In the genomic region with DNA sequence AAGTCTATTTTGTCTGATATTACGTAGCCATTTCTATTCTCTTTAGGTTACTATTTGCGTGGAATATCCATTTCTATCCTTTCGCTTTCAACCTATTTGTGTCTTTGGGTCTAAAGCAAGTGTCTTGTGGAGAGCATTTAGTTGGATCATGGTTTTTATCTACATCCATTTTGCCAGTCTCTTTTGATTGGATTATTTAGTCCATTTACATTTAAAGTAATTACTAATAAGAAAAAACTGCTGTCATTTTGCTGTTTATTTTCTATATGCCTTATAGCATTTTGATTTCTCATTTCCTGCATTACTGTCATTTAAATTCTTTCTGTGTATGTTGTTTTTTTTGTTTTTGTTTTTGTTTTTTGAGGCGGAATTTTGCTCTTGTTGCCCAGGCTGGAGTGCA, we compare ENCODE assay signal across 35 cellular contexts. TPM values are rescaled to one million over a fixed set of nuclear protein-coding genes. Genes with fewer than 3 reads are reported as not detected.
DNase-seq lines count a peak whose midpoint lies in the region; ATAC-seq, FAIRE-seq and TF ChIP-seq lines count a peak whose summit lies in the region.
"Had no signal": no experiment of that assay in that cellular context is flagged by ENCODE, and none has a peak within 500 bp of the region (broad histone marks: within the 10 kb centered on the region; RNA-seq: fewer than 3 reads in every experiment).

No MANE protein-coding gene starts in this region.

- no peak overlapping the region for H3K14ac ChIP-seq in trophoblast cell (ENCODE audit: low read length)

- H3K4me3 ChIP-seq in K562 = no peak overlapping the region
- H3K4me3 ChIP-seq in keratinocyte (ENCODE audit: control insufficient read depth in 2 of 3, extremely low read depth in 1 of 3, insufficient read depth in 2 of 3, low read depth in 1 of 3, low read length in 3 of 3) = no peak overlapping the region
- no peak overlapping the region for H3K4me3 ChIP-seq in trophoblast cell (ENCODE audit: low read depth, low read length)
- H3K4me3 ChIP-seq: A549; BLaER1; BLaER1 treated with 17β-estradiol and CSF1 and Interleukin-3, amounts not matched to agents 10 nM and 100 nM had no signal

- intact Hi-C loops in K562 (cut with micrococcal nuclease) = no loop called here

- no peak overlapping the region for H3K4ac ChIP-seq in trophoblast cell (ENCODE audit: low read depth, low read length)

- no peak overlapping the region for H2AK5ac ChIP-seq in trophoblast cell (ENCODE audit: low read length)

- no peak for ATAC-seq in K562
- ATAC-seq in effector memory CD8-positive, alpha-beta T cell (replicated peaks) = no peak
- ATAC-seq: A549; CD8-positive, alpha-beta T cell had no signal

- H3K27ac ChIP-seq in K562 (ENCODE audit: extremely low read depth, low read depth, low read length) (no peak overlapping the region), keratinocyte (ENCODE audit: control insufficient read depth, insufficient read depth, low read length) (no peak overlapping the region), trophoblast cell (ENCODE audit: low read depth, low read length) (no peak overlapping the region)
- H3K27ac ChIP-seq: 22Rv1; A549; BLaER1; BLaER1 treated with 17β-estradiol and CSF1 and Interleukin-3, amounts not matched to agents 10 nM and 100 nM; C4-2B had no signal

- no peak overlapping the region for H2BK5ac ChIP-seq in trophoblast cell (ENCODE audit: low read depth, low read length, poor library complexity)

- H4K91ac ChIP-seq in trophoblast cell (ENCODE audit: low read depth, low read length) = no peak overlapping the region

- H3K79me2 ChIP-seq in K562 (ENCODE audit: control insufficient read depth, insufficient read depth, low read length) = no peaks in the 10 kb centered on the region
- H3K79me2 ChIP-seq in keratinocyte (ENCODE audit: control insufficient read depth, insufficient read depth, low read length) = no peaks in the 10 kb centered on the region
- H3K79me2 ChIP-seq in trophoblast cell (ENCODE audit: control insufficient read depth, insufficient read depth, low read length, poor library complexity) = no peaks in the 10 kb centered on the region

- no TSS peak for BruUV-seq in K562 (replicated peaks; lab: Mats Ljungman, UMichigan)

- no peak overlapping the region for H3K27ac Mint-ChIP-seq in effector memory CD8-positive, alpha-beta T cell
- H3K27ac Mint-ChIP-seq: B cell; CD14-positive monocyte; CD4-positive, alpha-beta T cell; CD4-positive, CD25-positive, alpha-beta regulatory T cell; CD8-positive, alpha-beta memory T cell; CD8-positive, alpha-beta T cell had no signal

- DNase-seq in H54 (ENCODE audit: insufficient read length, low spot score) (no peak), K562 (ENCODE audit: extremely low read depth in 1 of 4, low spot score in 3 of 4) (no peak), keratinocyte (ENCODE audit: low read depth, low spot score) (no peak), trophoblast cell (no peak), Kasumi-1 (lab: John Stamatoyannopoulos, UW) (no peak)
- DNase-seq in effector memory CD8-positive, alpha-beta T cell = no peak
- DNase-seq: 8988T; ACHN; AML-193; BE2C; C1 segment of cervical spinal cord; Caco-2; Calu3; CD4-positive, alpha-beta memory T cell; CD4-positive, alpha-beta T cell; CD4-positive, CD25-positive, alpha-beta regulatory T cell; CD8-positive, alpha-beta memory T cell; CD8-positive, alpha-beta T cell; COR-L47; DMS 273 treated with DMSO at 0.1 percent for 48 hours; DMS153; DMS53; DMS79; DMS79 treated with DMSO at 0.1 percent for 48 hours; DND-41; EL had no signal

- no peak overlapping the region for H4K12ac ChIP-seq in trophoblast cell (ENCODE audit: low read depth, low read length)

- H3K27me3 ChIP-seq in K562 (ENCODE audit: control insufficient read depth in 2 of 2, insufficient read depth in 2 of 2, low read length in 2 of 2) (no peaks in the 10 kb centered on the region), keratinocyte (ENCODE audit: control insufficient read depth, extremely low read depth, insufficient read depth, low read length) (no peaks in the 10 kb centered on the region), trophoblast cell (ENCODE audit: insufficient read depth, low read length) (no peaks in the 10 kb centered on the region)
- H3K27me3 ChIP-seq: BLaER1; BLaER1 treated with 17β-estradiol and CSF1 and Interleukin-3, amounts not matched to agents 10 nM and 100 nM had no signal

- H3K18ac ChIP-seq in trophoblast cell (ENCODE audit: low read length) = no peak overlapping the region

- WGBS in K562 (ENCODE audit: insufficient coverage, low coverage, missing lambda C conversion rate) = 53% methylated on average over 4 of the region's 4 CpGs
- WGBS in trophoblast cell (ENCODE audit: extremely low coverage, insufficient coverage, insufficient read length) = no CpG with 5 or more reads among the region's 4 CpGs

- no peaks in the 10 kb centered on the region for H3K79me1 ChIP-seq in trophoblast cell (ENCODE audit: low read length)

- H3K23ac ChIP-seq in trophoblast cell (ENCODE audit: low read length) = no peak overlapping the region

- FAIRE-seq in H54 (lab: Jason Lieb, UNC) = peak; percentile 70
- no peak for FAIRE-seq in K562 (lab: Jason Lieb, UNC)
- FAIRE-seq in keratinocyte (lab: Jason Lieb, UNC) = peak; percentile 68
- FAIRE-seq: A204.1, A549, D721Med had no signal

- no peak overlapping the region for H2BK120ac ChIP-seq in trophoblast cell (ENCODE audit: insufficient read depth, low read length, poor library complexity)

- no peaks in the 10 kb centered on the region for H3K4me1 Mint-ChIP-seq in effector memory CD8-positive, alpha-beta T cell (ENCODE audit: low read depth in 2 of 2)
- H3K4me1 Mint-ChIP-seq: B cell; CD14-positive monocyte; CD4-positive, alpha-beta memory T cell; CD4-positive, CD25-positive, alpha-beta regulatory T cell; CD8-positive, alpha-beta memory T cell had no signal

- TF ChIP-seq POLR2A in H54 (IDR thresholded peaks at IDR 0.05; ENCODE audit: low read depth, low read length) = no peak
- no peak for TF ChIP-seq POLR2A in K562 (conservative IDR thresholded peaks at IDR 0.05)

- POLR2A ChIA-PET in K562 (lab: Yijun Ruan, JAX) = no interaction called here

- H4K8ac ChIP-seq in trophoblast cell (ENCODE audit: low read depth, low read length) = no peak overlapping the region

- no peaks in the 10 kb centered on the region for H3K9me3 ChIP-seq in K562 (replicated peaks; ENCODE audit: control insufficient read depth, insufficient read depth, low read depth, low read length)
- H3K9me3 ChIP-seq in keratinocyte (ENCODE audit: control insufficient read depth, low read depth, low read length) = no peaks in the 10 kb centered on the region
- H3K9me3 ChIP-seq in trophoblast cell (ENCODE audit: insufficient read depth, low read depth, low read length) = no peaks in the 10 kb centered on the region
- H3K9me3 ChIP-seq: A549, BE2C, BLaER1, Caco-2 had no signal

- no peak overlapping the region for H2BK12ac ChIP-seq in trophoblast cell (ENCODE audit: low read length)

- no peaks in the 10 kb centered on the region for H3K9me3 Mint-ChIP-seq in effector memory CD8-positive, alpha-beta T cell

- H3K4me2 ChIP-seq in K562 (ENCODE audit: insufficient read depth, low read length) (no peak overlapping the region), keratinocyte (ENCODE audit: control insufficient read depth, extremely low read depth, insufficient read depth, low read depth, low read length) (no peak overlapping the region), trophoblast cell (ENCODE audit: low read length) (no peak overlapping the region)
- H3K4me2 ChIP-seq: A549; BLaER1; BLaER1 treated with 17β-estradiol and CSF1 and Interleukin-3, amounts not matched to agents 10 nM and 100 nM had no signal

- no peak for TF ChIP-seq EP300 in K562 (IDR thresholded peaks at IDR 0.05; ENCODE audit: low read length)

- H3K4me3 Mint-ChIP-seq in effector memory CD8-positive, alpha-beta T cell = no peak overlapping the region
- H3K4me3 Mint-ChIP-seq: B cell; CD14-positive monocyte; CD4-positive, alpha-beta T cell; CD4-positive, CD25-positive, alpha-beta regulatory T cell; CD8-positive, alpha-beta memory T cell; CD8-positive, alpha-beta T cell had no signal

- H3K9ac ChIP-seq in K562 (ENCODE audit: insufficient read depth in 1 of 2, low read depth in 2 of 2, low read length in 2 of 2) (no peak overlapping the region), keratinocyte (ENCODE audit: control insufficient read depth, extremely low read depth, insufficient read depth, low read length) (no peak overlapping the region), trophoblast cell (ENCODE audit: low read length) (no peak overlapping the region)
- H3K9ac ChIP-seq: BLaER1; BLaER1 treated with 17β-estradiol and CSF1 and Interleukin-3, amounts not matched to agents 10 nM and 100 nM had no signal

- H3K4me1 ChIP-seq in K562 (replicated peaks in 1 of 2; ENCODE audit: control insufficient read depth in 2 of 2, insufficient read depth in 2 of 2, low read length in 2 of 2) (peaks cover 0 to 4% of the 10 kb centered on the region in 2 experiments; a peak in 3 of 5 replicates), keratinocyte (ENCODE audit: control insufficient read depth, extremely low read depth, insufficient read depth, low read length) (no peaks in the 10 kb centered on the region), trophoblast cell (ENCODE audit: control insufficient read depth in 1 of 2, insufficient read depth in 2 of 2, low read length in 2 of 2) (no peaks in the 10 kb centered on the region)
- H3K4me1 ChIP-seq: A549; BE2C; BLaER1; BLaER1 treated with 17β-estradiol and CSF1 and Interleukin-3, amounts not matched to agents 10 nM and 100 nM; Caco-2 had no signal

- H3K27me3 Mint-ChIP-seq in effector memory CD8-positive, alpha-beta T cell = no peaks in the 10 kb centered on the region
- H3K27me3 Mint-ChIP-seq: B cell; CD4-positive, alpha-beta T cell had no signal

- TF ChIP-seq RAD21 in K562 (CRISPR knock-in tag; conservative IDR thresholded peaks at IDR 0.05 in 1 of 2, IDR thresholded peaks at IDR 0.05 in 1 of 2) = no peak

- in situ Hi-C loops in K562 (cut with MboI) = no loop called here

- H4K20me1 ChIP-seq in K562 (replicated peaks; ENCODE audit: control insufficient read depth, insufficient read depth, low read length) = no peaks in the 10 kb centered on the region
- H4K20me1 ChIP-seq in keratinocyte (ENCODE audit: control insufficient read depth, extremely low read depth, insufficient read depth, low read length) = no peaks in the 10 kb centered on the region
- H4K20me1 ChIP-seq: BLaER1; BLaER1 treated with 17β-estradiol and CSF1 and Interleukin-3, amounts not matched to agents 10 nM and 100 nM had no signal

- CTCF ChIA-PET in K562 (lab: Yijun Ruan, JAX; ENCODE audit: low intra/inter-chr PET ratio) = no interaction called here

- dilution Hi-C loops in keratinocyte (cut with MboI; ENCODE audit: extremely low pct_ligation_motif_present, low sequenced_read_pairs) = no loop called here

- no peaks in the 10 kb centered on the region for H3K36me3 ChIP-seq in K562 (ENCODE audit: control insufficient read depth, insufficient read depth, low read length)
- H3K36me3 ChIP-seq in keratinocyte (ENCODE audit: control insufficient read depth in 2 of 2, extremely low read depth in 1 of 2, insufficient read depth in 2 of 2, low read length in 2 of 2) = no peaks in the 10 kb centered on the region
- no peaks in the 10 kb centered on the region for H3K36me3 ChIP-seq in trophoblast cell (ENCODE audit: control insufficient read depth in 1 of 2, insufficient read depth in 2 of 2, low read length in 2 of 2)
- H3K36me3 ChIP-seq: BE2C had no signal

- no peak for TF ChIP-seq CTCF in K562 (IDR thresholded peaks at IDR 0.05 in 2 of 3, conservative IDR thresholded peaks at IDR 0.05 in 1 of 3; ENCODE audit: insufficient read depth in 2 of 3, low read depth in 1 of 3, low read length in 3 of 3)
- TF ChIP-seq CTCF in keratinocyte (optimal IDR thresholded peaks at IDR 0.05 in 1 of 3, IDR thresholded peaks at IDR 0.05 in 1 of 3, conservative IDR thresholded peaks at IDR 0.05 in 1 of 3; ENCODE audit: extremely low read depth in 1 of 3, insufficient read depth in 2 of 3, low read length in 3 of 3) = no peak

- no peaks in the 10 kb centered on the region for H3K9me1 ChIP-seq in K562 (ENCODE audit: control insufficient read depth, insufficient read depth, low read length)
- H3K9me1 ChIP-seq in keratinocyte (ENCODE audit: control insufficient read depth, extremely low read depth, insufficient read depth, low read length) = no peaks in the 10 kb centered on the region

- no peak overlapping the region for H2AFZ ChIP-seq in K562 (ENCODE audit: low read depth, low read length)
- no peak overlapping the region for H2AFZ ChIP-seq in keratinocyte (ENCODE audit: control insufficient read depth, low read length)
- H2AFZ ChIP-seq in trophoblast cell (ENCODE audit: insufficient read depth, low read length, poor library complexity) = no peak overlapping the region

- peaks cover 12% of the 10 kb centered on the region for H3K36me3 Mint-ChIP-seq in effector memory CD8-positive, alpha-beta T cell (ENCODE audit: insufficient read depth)

RNA-seq across cellular contexts. Expression of a gene that starts 26.0 kb away (rescaled TPM):
- total RNA-seq in K562 (2011; cell fraction: chromatin; rRNA removed; ENCODE audit: low replicate concordance) = 59.9 and 96.0 TPM in 2 replicates
- total RNA-seq in K562 (2011; cell fraction: nucleolus; rRNA removed) = 30.4 and 37.5 TPM in 2 replicates
- total RNA-seq in K562 (2011; cell fraction: nucleoplasm; rRNA removed) = 49.8 and 71.2 TPM in 2 replicates
- total RNA-seq in K562 (2014; rRNA removed) = 66.0 and 87.3 TPM in 2 replicates
- total RNA-seq in K562 (2014; rRNA removed; fragmentation: Illumina TruSeq; extraction: Trizol) = 52.8 and 54.2 TPM in 2 replicates
- total RNA-seq in K562 (2015; rRNA removed; fragmentation: Illumina TruSeq; extraction: Trizol) = 41.8 and 44.4 TPM in 2 replicates
- 75.2 and 76.5 TPM in 2 replicates for total RNA-seq in K562 (2021)
- polyA plus RNA-seq in K562 (2011; rRNA removed) = 89.4 and 120 TPM in 2 replicates
- polyA plus RNA-seq in K562 (2011; cell fraction: cytosol; rRNA removed) = 61.6 and 65.4 TPM in 2 replicates
- 64.4 and 70.2 TPM in 2 replicates for polyA plus RNA-seq in K562 (2011; cell fraction: nucleus; rRNA removed)
- 48.8 and 55.3 TPM in 2 replicates for polyA plus RNA-seq in K562 (2012)
- polyA plus RNA-seq in K562 (2014; fragmentation: Illumina TruSeq; extraction: Trizol) = 64.5 and 72.8 TPM in 2 replicates
- polyA plus RNA-seq in K562 (2014; fragmentation: Nextera tagmentation; extraction: Ambion mirVana) = 10 to 100 TPM in 1 of 2 experiments, 1 to 10 TPM in 1; 7.5 to 10.2 TPM
- 45.9 and 51.4 TPM in 2 replicates for polyA plus RNA-seq in K562 (2014; rRNA removed)
- polyA minus RNA-seq in K562 (2011; rRNA and poly(A)+ RNA removed) = 143 and 211 TPM in 2 replicates
- 75.9 and 132 TPM in 2 replicates for polyA minus RNA-seq in K562 (2011; cell fraction: cytosol; rRNA and poly(A)+ RNA removed)
- polyA minus RNA-seq in K562 (2011; cell fraction: nucleus; rRNA and poly(A)+ RNA removed) = 55.5 and 74.0 TPM in 2 replicates
- 111 to 148 TPM (median 145 TPM) in 3 replicates for polyA plus RNA-seq in keratinocyte
- polyA plus RNA-seq in keratinocyte (2011; ENCODE audit: low read depth) = 97.6 TPM
- 83.3 and 162 TPM in 2 replicates for polyA plus RNA-seq in keratinocyte (2011; cell fraction: cytosol; rRNA removed)
- polyA plus RNA-seq in keratinocyte (2011; cell fraction: nucleus; rRNA removed) = 107 and 113 TPM in 2 replicates
- polyA plus RNA-seq in keratinocyte (2012; ENCODE audit: low replicate concordance) = 79.9 and 83.9 TPM in 2 replicates
- 154 to 278 TPM (median 225 TPM) in 3 replicates for polyA minus RNA-seq in keratinocyte
- 127 TPM for polyA minus RNA-seq in keratinocyte (2011; cell fraction: cytosol; rRNA and poly(A)+ RNA removed)
- 99.2 and 154 TPM in 2 replicates for polyA minus RNA-seq in keratinocyte (2011; cell fraction: nucleus; rRNA and poly(A)+ RNA removed)
- 110 TPM in 2 replicates for polyA plus RNA-seq in trophoblast cell (2013)
